Comparison of ENCODE assay signal across 11 cellular contexts in the genomic region with DNA sequence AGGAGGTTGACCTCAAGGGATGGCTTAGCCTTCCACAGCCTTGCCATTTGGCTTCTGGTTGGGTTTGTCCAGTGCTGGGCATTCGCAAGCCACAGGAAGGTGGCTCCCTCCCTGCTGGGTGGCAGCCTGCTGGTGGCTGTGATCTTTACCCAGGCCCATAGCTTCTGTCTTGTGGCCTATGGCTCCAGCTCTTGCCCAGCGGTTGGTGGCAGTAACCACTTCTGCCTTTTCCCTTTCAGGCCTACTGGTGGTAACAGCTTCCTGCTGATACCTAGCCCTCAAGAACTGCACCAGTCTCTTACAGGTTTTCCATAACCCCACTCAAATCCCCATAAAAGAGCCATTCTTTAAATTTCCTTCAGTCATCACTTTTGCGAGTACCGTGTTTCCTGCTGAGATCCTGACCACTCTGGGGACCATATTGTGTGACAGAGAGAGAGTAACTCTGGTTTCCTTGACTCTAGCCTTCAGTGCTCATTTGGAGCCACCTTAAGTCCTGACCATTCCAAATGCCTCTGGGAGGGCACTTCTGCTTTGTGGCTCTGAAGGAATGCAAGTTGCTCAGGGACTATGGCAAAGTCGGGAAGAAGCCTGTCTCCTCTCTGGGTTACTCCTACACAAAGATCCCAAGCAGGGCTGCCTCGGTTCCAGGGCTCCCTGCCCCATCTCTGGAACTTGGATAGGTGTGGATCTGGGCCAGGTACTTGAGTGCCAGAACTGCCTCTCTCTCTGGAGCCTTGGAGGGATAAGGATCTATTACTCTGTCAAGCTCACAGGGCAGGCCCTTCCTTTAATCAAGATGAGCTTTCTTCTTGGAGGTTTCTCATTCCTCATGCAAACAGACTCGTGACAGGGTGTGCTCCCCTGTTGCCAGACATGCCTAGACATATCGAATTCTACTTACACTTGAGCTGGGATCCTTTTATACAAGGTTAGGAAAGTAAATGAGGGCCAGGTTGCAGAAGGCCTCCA. TPM values are rescaled to one million over a fixed set of nuclear protein-coding genes. Genes with fewer than 3 reads are reported as not detected.
DNase-seq lines count a peak whose midpoint lies in the region; ATAC-seq and TF ChIP-seq lines count a peak whose summit lies in the region.
"Had no signal": no experiment of that assay in that cellular context is flagged by ENCODE, and none has a peak within 500 bp of the region (broad histone marks: within the 10 kb centered on the region; RNA-seq: fewer than 3 reads in every experiment).

No MANE protein-coding gene starts in this region.

- H3K36me3 ChIP-seq in RWPE2 (ENCODE audit: low read depth), result no peaks in the 10 kb centered on the region
- H3K36me3 ChIP-seq in Caco-2 (ENCODE audit: control insufficient read depth, insufficient read depth, low read length), result no peaks in the 10 kb centered on the region
- H3K36me3 ChIP-seq: SJCRH30 had no signal

- H3K9me3 Mint-ChIP-seq in Caco-2 (ENCODE audit: unreplicated experiment), result no peaks in the 10 kb centered on the region

- intact Hi-C loops in Caco-2 (cut with micrococcal nuclease; ENCODE audit: unreplicated experiment), result no loop called here

- H3K27ac ChIP-seq in HL-60 (replicated peaks) (peak overlapping the region; percentile 47), RWPE2 (ENCODE audit: poor library complexity, severe bottlenecking) (no peak overlapping the region), skin epidermis (peak overlapping the region in 18 of 21 experiments; percentile 3 to 92 (median 70)), substantia nigra (ENCODE audit: low read depth, low read length, poor library complexity, severe bottlenecking) (no peak overlapping the region)
- H3K27ac ChIP-seq: SJCRH30 had no signal

- H3K27me3 Mint-ChIP-seq in Caco-2 (ENCODE audit: insufficient read depth, unreplicated experiment), result no peaks in the 10 kb centered on the region

- peaks cover 19% of the 10 kb centered on the region for H3K4me1 ChIP-seq in RWPE2 (ENCODE audit: insufficient read depth, poor library complexity, severe bottlenecking)
- H3K4me1 ChIP-seq in Caco-2, result peaks cover 16% of the 10 kb centered on the region

- H3K9me3 ChIP-seq in RWPE2 (ENCODE audit: severe bottlenecking), result no peaks in the 10 kb centered on the region
- H3K9me3 ChIP-seq in Caco-2, result no peaks in the 10 kb centered on the region
- H3K9me3 ChIP-seq: SJCRH30 had no signal

- no peak overlapping the region for H3K4me3 Mint-ChIP-seq in Caco-2 (ENCODE audit: unreplicated experiment)

- TF ChIP-seq CTCF in HL-60 (IDR thresholded peaks at IDR 0.05; ENCODE audit: insufficient read depth, low read length) (no peak), RWPE2 (IDR thresholded peaks at IDR 0.05; ENCODE audit: poor library complexity, severe bottlenecking) (no peak), Caco-2 (IDR thresholded peaks at IDR 0.05; ENCODE audit: insufficient read depth in 1 of 2, low read depth in 1 of 2, low read length in 1 of 2, severe bottlenecking in 1 of 2, unreplicated experiment in 1 of 2) (no peak)

- no peak overlapping the region for H3K27ac Mint-ChIP-seq in Caco-2 (ENCODE audit: unreplicated experiment)

- no TSS peak for BruUV-seq in Caco-2 (replicated peaks; lab: Mats Ljungman, UMichigan)

- CTCF ChIA-PET in Caco-2 (lab: Charles Lee), result interaction anchor here (0.6 kb wide), 1 partner anchor 62 kb away, joined by 3 read pairs; no protein-coding TSS in a partner anchor

- DNase-seq in HL-60 (ENCODE audit: low read depth in 1 of 2, low spot score in 1 of 2), result peak in 1 of 2 experiments; percentile 84
- DNase-seq in RWPE2 (ENCODE audit: low spot score), result no peak
- DNase-seq in fibroblast of peridontal ligament (ENCODE audit: extremely low read depth), result peak; percentile 53
- no peak for DNase-seq in Caco-2
- DNase-seq in NCI-H82 treated with DMSO at 0.1 percent for 48 hours (lab: John Stamatoyannopoulos, UW; ENCODE audit: unreplicated experiment), result no peak
- DNase-seq in substantia nigra (lab: John Stamatoyannopoulos, UW), result no peak
- DNase-seq: activated CD4-positive, alpha-beta T cell treated with anti-CD3 and anti-CD28 coated beads for 1 hour; SJCRH30 had no signal

- peaks cover 33% of the 10 kb centered on the region for H3K4me1 Mint-ChIP-seq in Caco-2 (ENCODE audit: low read depth, unreplicated experiment)

- H3K27me3 ChIP-seq in HL-60 (ENCODE audit: insufficient read depth, poor library complexity, severe bottlenecking) (no peaks in the 10 kb centered on the region), RWPE2 (ENCODE audit: insufficient read depth, poor library complexity, severe bottlenecking) (no peaks in the 10 kb centered on the region), Caco-2 (replicated peaks; ENCODE audit: control insufficient read depth, insufficient read depth, low read length) (no peaks in the 10 kb centered on the region)
- H3K27me3 ChIP-seq: SJCRH30 had no signal

- H3K36me3 Mint-ChIP-seq in Caco-2 (ENCODE audit: insufficient read depth, unreplicated experiment), result no peaks in the 10 kb centered on the region

- H3K4me3 ChIP-seq in HL-60 (replicated peaks; ENCODE audit: insufficient read depth, low read length), result no peak overlapping the region
- H3K4me3 ChIP-seq in RWPE2 (ENCODE audit: severe bottlenecking), result no peak overlapping the region
- no peak overlapping the region for H3K4me3 ChIP-seq in skin epidermis
- H3K4me3 ChIP-seq in Caco-2 (ENCODE audit: low read depth, low read length), result no peak overlapping the region
- H3K4me3 ChIP-seq: SJCRH30 had no signal

- ATAC-seq in RWPE2 (ENCODE audit: low read depth) (peak; percentile 11; the same call in 2 of the 3 replicates), HG02763 (IDR thresholded peaks at IDR 0.05; ENCODE audit: unreplicated experiment) (no peak)
- ATAC-seq: HCT116 had no signal

- POLR2A ChIA-PET in Caco-2 (lab: Charles Lee), result no interaction called here

RNA-seq across cellular contexts. Expression of gene NYNRIN, which starts 2.9 kb away (rescaled TPM):
- total RNA-seq in Caco-2 (2022), result 5.9 and 6.1 TPM in 2 replicates

RNA-seq across cellular contexts. Expression of gene NFATC4, which starts 27.9 kb away (rescaled TPM):
- total RNA-seq in Caco-2 (2022), result 0.84 and 0.88 TPM in 2 replicates

RNA-seq across cellular contexts. Expression of gene CBLN3, which starts 33.6 kb away (rescaled TPM):
- 1.1 and 1.4 TPM in 2 replicates for total RNA-seq in Caco-2 (2022)

RNA-seq across cellular contexts. Expression of gene KHNYN, which starts 33.9 kb away (rescaled TPM):
- total RNA-seq in Caco-2 (2022), result 50.0 and 50.5 TPM in 2 replicates

RNA-seq across cellular contexts. Expression of gene SDR39U1, which starts 46.7 kb away (rescaled TPM):
- 44.1 and 45.8 TPM in 2 replicates for total RNA-seq in Caco-2 (2022)

Comparison
In these comparisons a context has a peak if more than half of its experiments do, and no peak if none do; other contexts are left out.
1. H3K27ac ChIP-seq: peak in HL-60 (single experiment) and skin epidermis (18 of 21); none in RWPE2 (single experiment) and substantia nigra (single experiment).